ENCODE assay signal across 27 cellular contexts in genomic region chr5:8013951-8014844, GRCh38.
DNase-seq lines count a peak whose midpoint lies in the region; ATAC-seq and TF ChIP-seq lines count a peak whose summit lies in the region.
"Had no signal": no experiment of that assay in that cellular context is flagged by ENCODE, and none has a peak within 500 bp of the region (broad histone marks: within the 10 kb centered on the region; RNA-seq: fewer than 3 reads in every experiment).

No MANE protein-coding gene starts in this region.

- DNase-seq in HT1080 (ENCODE audit: low read depth) (peak; percentile 23), astrocyte of the hippocampus (ENCODE audit: low read depth, low spot score) (peak; percentile 11), renal cortical epithelial cell (ENCODE audit: low read depth) (peak; percentile 69), LoVo (ENCODE audit: low spot score) (no peak), HAP-1 (ENCODE audit: low spot score in 2 of 2) (no peak)
- DNase-seq: activated CD4-positive, alpha-beta T cell treated with anti-CD3 and anti-CD28 coated beads, Interleukin-2, amount 50 U/mL, for 48 hours; activated CD4-positive, CD25-positive, alpha-beta regulatory T cell treated with anti-CD3 and anti-CD28 coated beads, Interleukin-2, amount 50 U/mL, for 72 hours; activated CD8-positive, alpha-beta memory T cell treated with anti-CD3 and anti-CD28 coated beads, Interleukin-2, amount 50 U/mL, for 48 hours; activated naive CD4-positive, alpha-beta T cell treated with Interleukin-2 at 50 U/mL for 16 hours; cerebellar nuclear complex; COR-L47; foreskin melanocyte; GDM1; GM23248; NCI-H1092 treated with DMSO at 0.1 percent for 48 hours; NCI-H1694 treated with DMSO at 0.1 percent for 48 hours; PC-9; right cardiac atrium; Right ventricle myocardium superior; stimulated activated CD4-positive, alpha-beta T cell treated with anti-CD3 and anti-CD28 coated beads, Interleukin-1b, Interleukin-23, amount 100 ng/mL, for 48 hours; stimulated activated naive CD8-positive, alpha-beta T cell treated with anti-CD3 and anti-CD28 coated beads, Interleukin-15, amount 100 ng/mL, for 72 hours; T-helper 2 cell had no signal

- no peak for ATAC-seq in HG03095 (IDR thresholded peaks at IDR 0.05; ENCODE audit: unreplicated experiment)
- ATAC-seq: right cardiac atrium; stimulated activated naive CD8-positive, alpha-beta T cell treated with anti-CD3 and anti-CD28 coated beads, Interleukin-15, amount 100 ng/mL, for 72 hours had no signal

- no peaks in the 10 kb centered on the region for H3F3A ChIP-seq in DOHH2 (ENCODE audit: control insufficient read depth, insufficient read depth)

- H3K9me2 ChIP-seq in DOHH2 (replicated peaks; ENCODE audit: control insufficient read depth, low read length): no peaks in the 10 kb centered on the region

- H3K4me3 ChIP-seq in DOHH2 (ENCODE audit: low read length): peak overlapping the region; percentile 51
- no peak overlapping the region for H3K4me3 ChIP-seq in HAP-1
- H3K4me3 ChIP-seq: esophagus muscularis mucosa, GM23248, PC-9, vagina had no signal

- H3K27ac ChIP-seq in DOHH2 (ENCODE audit: low read depth, low read length): peak overlapping the region; percentile 46
- H3K27ac ChIP-seq: C4-2B, esophagus muscularis mucosa, GM23248, PC-9, vagina had no signal

- no peaks in the 10 kb centered on the region for H3K27me3 ChIP-seq in DOHH2 (ENCODE audit: control insufficient read depth, low read length)
- H3K27me3 ChIP-seq in HAP-1 (ENCODE audit: low read depth): no peaks in the 10 kb centered on the region
- H3K27me3 ChIP-seq: esophagus muscularis mucosa, vagina had no signal

- no peaks in the 10 kb centered on the region for H3K9me3 ChIP-seq in DOHH2 (ENCODE audit: control insufficient read depth, insufficient read depth, low read length)
- H3K9me3 ChIP-seq in HAP-1: no peaks in the 10 kb centered on the region
- H3K9me3 ChIP-seq: esophagus muscularis mucosa, vagina had no signal

- no peaks in the 10 kb centered on the region for H3K79me2 ChIP-seq in DOHH2 (ENCODE audit: control insufficient read depth, low read length)

- in situ Hi-C loops in HAP-1 (cut with MboI; ENCODE audit: low sequenced_read_pairs): no loop called here

- H3K4me1 ChIP-seq in DOHH2 (ENCODE audit: control insufficient read depth, low read length) (peaks cover 19% of the 10 kb centered on the region), HAP-1 (no peaks in the 10 kb centered on the region)
- H3K4me1 ChIP-seq: esophagus muscularis mucosa, vagina had no signal

- H3K4me2 ChIP-seq in DOHH2 (ENCODE audit: low read length): peak overlapping the region; percentile 63
- H3K4me2 ChIP-seq: PC-9 had no signal

- no peak for TF ChIP-seq CTCF in DOHH2 (IDR thresholded peaks at IDR 0.05; ENCODE audit: low read depth, low read length, poor library complexity, severe bottlenecking)

- H3K36me3 ChIP-seq in DOHH2 (ENCODE audit: control insufficient read depth, low read length): no peaks in the 10 kb centered on the region
- H3K36me3 ChIP-seq in HAP-1 (replicated peaks): no peaks in the 10 kb centered on the region
- H3K36me3 ChIP-seq: esophagus muscularis mucosa, vagina had no signal

- no peaks in the 10 kb centered on the region for H4K20me1 ChIP-seq in DOHH2 (ENCODE audit: control insufficient read depth, insufficient read depth, low read depth, low read length)

Comparison
In these comparisons a context has a peak if more than half of its experiments do, and no peak if none do; other contexts are left out.
1. DNase-seq: peak in HT1080 (single experiment), astrocyte of the hippocampus (single experiment) and renal cortical epithelial cell (single experiment); none in LoVo (single experiment) and HAP-1 (0 of 2).